33 cellular contexts compared by ENCODE assay signal in genomic region chr7:15924910-15925309, GRCh38.
"Had no signal": no experiment of that assay in that cellular context is flagged by ENCODE, and none has a peak within 500 bp of the region (broad histone marks: within the 10 kb centered on the region; RNA-seq: fewer than 3 reads in every experiment).

No MANE protein-coding gene starts in this region.

- H3K36me3 ChIP-seq: ascending aorta had no signal

- H3K4me1 ChIP-seq: ascending aorta had no signal

- H3K4me1 Mint-ChIP-seq: activated B cell treated with CpG ODN at 0.5 μM for 24 hours; activated CD4-positive, alpha-beta T cell treated with anti-CD3 and anti-CD28 coated beads, Interleukin-2, amount 10 ng/mL, durations not matched to agents 24 days and 14 days; activated naive CD4-positive, alpha-beta T cell treated with anti-CD3 and anti-CD28 coated beads, Interleukin-2, amount 10 ng/mL, durations not matched to agents 7 days and 5 days; activated naive CD4-positive, alpha-beta T cell treated with anti-CD3 and anti-CD28 coated beads, Interleukin-2, amount 50 U/mL, for 24 hours; activated naive CD8-positive, alpha-beta T cell treated with anti-CD3 and anti-CD28 coated beads, Interleukin-2, amount 10 ng/mL, durations not matched to agents 7 days and 5 days; activated naive CD8-positive, alpha-beta T cell treated with anti-CD3 and anti-CD28 coated beads, Interleukin-2, amount 50 U/mL, for 24 hours; brain had no signal

- H3K27ac ChIP-seq: ascending aorta, VCaP had no signal

- DNase-seq: activated B cell treated with CpG ODN at 0.5 μM for 24 hours; activated CD4-positive, alpha-beta memory T cell treated with anti-CD3 and anti-CD28 coated beads for 36 hours; activated CD4-positive, alpha-beta T cell treated with anti-CD3 and anti-CD28 coated beads for 4 hours; activated CD4-positive, alpha-beta T cell treated with anti-CD3 and anti-CD28 coated beads, Interleukin-2, amount 10 ng/mL, durations not matched to agents 24 days and 14 days; activated CD4-positive, alpha-beta T cell treated with anti-CD3 and anti-CD28 coated beads, Interleukin-2, amount 50 U/mL, for 1 hour; activated CD4-positive, alpha-beta T cell treated with anti-CD3 and anti-CD28 coated beads, Interleukin-2, amount 50 U/mL, for 4 hours; activated CD4-positive, CD25-positive, alpha-beta regulatory T cell treated with anti-CD3 and anti-CD28 coated beads, Interleukin-2, amount 50 U/mL, for 72 hours; activated CD8-positive, alpha-beta memory T cell treated with anti-CD3 and anti-CD28 coated beads, Interleukin-2, amount 50 U/mL, for 4 hours; activated CD8-positive, alpha-beta T cell treated with anti-CD3 and anti-CD28 coated beads for 36 hours; activated effector memory CD4-positive, alpha-beta T cell treated with Interleukin-2 at 50 U/mL for 16 hours; activated gamma-delta T cell; activated naive CD4-positive, alpha-beta T cell treated with anti-CD3 and anti-CD28 coated beads, Interleukin-2, amount 10 ng/mL, durations not matched to agents 7 days and 5 days; activated naive CD4-positive, alpha-beta T cell treated with Interleukin-2 at 50 U/mL for 16 hours; activated naive CD8-positive, alpha-beta T cell treated with anti-CD3 and anti-CD28 coated beads, Interleukin-2, amount 10 ng/mL, durations not matched to agents 7 days and 5 days; activated naive CD8-positive, alpha-beta T cell treated with anti-CD3 and anti-CD28 coated beads, Interleukin-2, amount 50 U/mL, for 24 hours; activated T-cell treated with anti-CD3 and anti-CD28 coated beads for 4 hours; activated T-cell treated with anti-CD3 and anti-CD28 coated beads, Interleukin-2, amount 50 U/mL, for 1 hour; activated T-cell treated with anti-CD3 and anti-CD28 coated beads, Interleukin-2, amount 50 U/mL, for 4 hours; amygdala; anterior cingulate cortex; central memory CD4-positive, alpha-beta T cell; T-helper 1 cell; T-helper 2 cell; T-helper 9 cell had no signal

- H3K9me3 Mint-ChIP-seq: activated naive CD4-positive, alpha-beta T cell treated with anti-CD3 and anti-CD28 coated beads, Interleukin-2, amount 50 U/mL, for 24 hours; activated naive CD8-positive, alpha-beta T cell treated with anti-CD3 and anti-CD28 coated beads, Interleukin-2, amount 10 ng/mL, durations not matched to agents 7 days and 5 days; T-helper 1 cell treated with Interleukin-12 subunit alpha and Interleukin-12 subunit beta and Interleukin-4 antibody, amounts not matched to agents 30 μg/mL and 1 μg/mL, for 36 hours had no signal

- H3K27me3 ChIP-seq: ascending aorta had no signal

- ATAC-seq: activated CD8-positive, alpha-beta T cell treated with anti-CD3 and anti-CD28 coated beads for 36 hours; activated naive CD8-positive, alpha-beta T cell treated with anti-CD3 and anti-CD28 coated beads, Interleukin-2, amount 50 U/mL, for 24 hours; activated T-cell treated with anti-CD3 and anti-CD28 coated beads, Interleukin-2, amount 50 U/mL, for 4 hours had no signal

- H3K27ac Mint-ChIP-seq: activated B cell treated with CpG ODN at 0.5 μM for 24 hours; activated CD4-positive, alpha-beta memory T cell treated with anti-CD3 and anti-CD28 coated beads for 36 hours; activated CD4-positive, alpha-beta T cell treated with anti-CD3 and anti-CD28 coated beads, Interleukin-2, amount 10 ng/mL, durations not matched to agents 24 days and 14 days; activated CD8-positive, alpha-beta T cell treated with anti-CD3 and anti-CD28 coated beads for 36 hours; activated naive CD4-positive, alpha-beta T cell treated with anti-CD3 and anti-CD28 coated beads, Interleukin-2, amount 10 ng/mL, durations not matched to agents 7 days and 5 days; activated naive CD4-positive, alpha-beta T cell treated with anti-CD3 and anti-CD28 coated beads, Interleukin-2, amount 50 U/mL, for 24 hours; activated naive CD8-positive, alpha-beta T cell; activated naive CD8-positive, alpha-beta T cell treated with anti-CD3 and anti-CD28 coated beads, Interleukin-2, amount 10 ng/mL, durations not matched to agents 7 days and 5 days; activated naive CD8-positive, alpha-beta T cell treated with anti-CD3 and anti-CD28 coated beads, Interleukin-2, amount 50 U/mL, for 24 hours; activated T-helper 2 cell treated with anti-CD3 and anti-CD28 coated beads, Interferon-gamma antibody, Interleukin-2, Interleukin-4, amounts not matched to agents 10 μg/mL and 5 μg/mL and 100 μg/mL, durations not matched to agents 14 hours and 24 hours and 36 hours; brain; T-helper 1 cell treated with Interleukin-12 subunit alpha and Interleukin-12 subunit beta and Interleukin-4 antibody, amounts not matched to agents 30 μg/mL and 1 μg/mL, for 36 hours; T-helper 2 cell treated with Interferon-gamma antibody and Interleukin-4, amounts not matched to agents 5 μg/mL and 100 μg/mL, for 36 hours had no signal

- FAIRE-seq: TTC549 had no signal

- H3K4me3 ChIP-seq: ascending aorta had no signal

- H3K36me3 Mint-ChIP-seq: activated CD4-positive, alpha-beta memory T cell treated with anti-CD3 and anti-CD28 coated beads for 36 hours; activated naive CD4-positive, alpha-beta T cell treated with anti-CD3 and anti-CD28 coated beads, Interleukin-2, amount 10 ng/mL, durations not matched to agents 7 days and 5 days; activated naive CD4-positive, alpha-beta T cell treated with anti-CD3 and anti-CD28 coated beads, Interleukin-2, amount 50 U/mL, for 24 hours; activated naive CD8-positive, alpha-beta T cell; activated naive CD8-positive, alpha-beta T cell treated with anti-CD3 and anti-CD28 coated beads, Interleukin-2, amount 10 ng/mL, durations not matched to agents 7 days and 5 days; brain had no signal

- H3K4me3 Mint-ChIP-seq: activated B cell treated with CpG ODN at 0.5 μM for 24 hours; activated CD4-positive, alpha-beta memory T cell treated with anti-CD3 and anti-CD28 coated beads for 36 hours; activated CD4-positive, alpha-beta T cell treated with anti-CD3 and anti-CD28 coated beads, Interleukin-2, amount 10 ng/mL, durations not matched to agents 24 days and 14 days; activated CD8-positive, alpha-beta T cell treated with anti-CD3 and anti-CD28 coated beads for 36 hours; activated naive CD4-positive, alpha-beta T cell treated with anti-CD3 and anti-CD28 coated beads, Interleukin-2, amount 10 ng/mL, durations not matched to agents 7 days and 5 days; activated naive CD4-positive, alpha-beta T cell treated with anti-CD3 and anti-CD28 coated beads, Interleukin-2, amount 50 U/mL, for 24 hours; activated naive CD8-positive, alpha-beta T cell; activated naive CD8-positive, alpha-beta T cell treated with anti-CD3 and anti-CD28 coated beads, Interleukin-2, amount 10 ng/mL, durations not matched to agents 7 days and 5 days; activated naive CD8-positive, alpha-beta T cell treated with anti-CD3 and anti-CD28 coated beads, Interleukin-2, amount 50 U/mL, for 24 hours; activated T-cell treated with anti-CD3 and anti-CD28 coated beads, Interleukin-2, amount 50 U/mL, for 4 hours; brain; T-helper 1 cell treated with Interleukin-12 subunit alpha and Interleukin-12 subunit beta and Interleukin-4 antibody, amounts not matched to agents 30 μg/mL and 1 μg/mL, for 36 hours; T-helper 2 cell treated with Interferon-gamma antibody and Interleukin-4, amounts not matched to agents 5 μg/mL and 100 μg/mL, for 36 hours had no signal

- H3K27me3 Mint-ChIP-seq: activated B cell treated with CpG ODN at 0.5 μM for 24 hours; activated CD4-positive, alpha-beta memory T cell treated with anti-CD3 and anti-CD28 coated beads for 36 hours; activated CD4-positive, alpha-beta T cell treated with anti-CD3 and anti-CD28 coated beads, Interleukin-2, amount 10 ng/mL, durations not matched to agents 24 days and 14 days; activated CD8-positive, alpha-beta T cell treated with anti-CD3 and anti-CD28 coated beads for 36 hours; activated naive CD4-positive, alpha-beta T cell treated with anti-CD3 and anti-CD28 coated beads, Interleukin-2, amount 10 ng/mL, durations not matched to agents 7 days and 5 days; activated naive CD4-positive, alpha-beta T cell treated with anti-CD3 and anti-CD28 coated beads, Interleukin-2, amount 50 U/mL, for 24 hours; activated naive CD8-positive, alpha-beta T cell; activated naive CD8-positive, alpha-beta T cell treated with anti-CD3 and anti-CD28 coated beads, Interleukin-2, amount 10 ng/mL, durations not matched to agents 7 days and 5 days; activated naive CD8-positive, alpha-beta T cell treated with anti-CD3 and anti-CD28 coated beads, Interleukin-2, amount 50 U/mL, for 24 hours; brain had no signal
